Comparison of ENCODE assay signal across 34 cellular contexts in genomic region chr3:118488751-118489150, GRCh38.
"Had no signal": no experiment of that assay in that cellular context is flagged by ENCODE, and none has a peak within 500 bp of the region (broad histone marks: within the 10 kb centered on the region; RNA-seq: fewer than 3 reads in every experiment).

No MANE protein-coding gene starts in this region.

- H3K27me3 ChIP-seq: adrenal gland, body of pancreas, Peyer's patch had no signal

- H3K4me3 Mint-ChIP-seq: activated CD4-positive, alpha-beta memory T cell treated with anti-CD3 and anti-CD28 coated beads for 36 hours; activated naive CD4-positive, alpha-beta T cell treated with anti-CD3 and anti-CD28 coated beads for 36 hours; activated T-cell treated with anti-CD3 and anti-CD28 coated beads, Interleukin-2, amount 50 U/mL, for 4 hours; activated T-helper 1 cell treated with anti-CD3 and anti-CD28 coated beads, Interleukin-12 subunit alpha, Interleukin-12 subunit beta, Interleukin-2, Interleukin-4 antibody, amounts not matched to agents 30 ng/mL and 10 ng/mL and 1 ng/mL, durations not matched to agents 14 hours and 24 hours and 36 hours; WTC11 had no signal

- H3K27me3 Mint-ChIP-seq: activated CD4-positive, alpha-beta memory T cell treated with anti-CD3 and anti-CD28 coated beads for 36 hours had no signal

- ATAC-seq: activated CD4-positive, CD25-positive, alpha-beta regulatory T cell treated with anti-CD3 and anti-CD28 coated beads, Interleukin-2, amount 50 U/mL, for 24 hours; activated naive CD4-positive, alpha-beta T cell treated with anti-CD3 and anti-CD28 coated beads, Interleukin-2, amount 50 U/mL, for 72 hours; activated T-cell treated with anti-CD3 and anti-CD28 coated beads, Interleukin-2, amount 50 U/mL, for 4 hours; body of pancreas; PC-3; WTC11 had no signal

- H3K27ac ChIP-seq: adrenal gland, body of pancreas, Peyer's patch had no signal

- DNase-seq: activated CD4-positive, alpha-beta memory T cell treated with anti-CD3 and anti-CD28 coated beads for 36 hours; activated CD4-positive, alpha-beta T cell treated with anti-CD3 and anti-CD28 coated beads for 4 hours; activated CD4-positive, alpha-beta T cell treated with anti-CD3 and anti-CD28 coated beads, Interleukin-2, amount 50 U/mL, for 1 hour; activated CD8-positive, alpha-beta memory T cell treated with anti-CD3 and anti-CD28 coated beads, Interleukin-2, amount 50 U/mL, for 4 hours; activated gamma-delta T cell treated with Interleukin-2 at 50 U/mL for 16 hours; activated naive CD4-positive, alpha-beta T cell treated with anti-CD3 and anti-CD28 coated beads for 36 hours; activated T-cell treated with anti-CD3 and anti-CD28 coated beads for 4 hours; activated T-cell treated with anti-CD3 and anti-CD28 coated beads, Interleukin-2, amount 50 U/mL, for 4 hours; adrenal gland; body of pancreas; central memory CD4-positive, alpha-beta T cell; Kasumi-1; KG1; NCI-H1092 treated with DMSO at 0.1 percent for 48 hours; NCI-H1417; NCI-H146; NCI-H187; NCI-H2029 treated with DMSO at 0.1 percent for 48 hours; NCI-H2107; NCI-H2171; NCI-H510A; NCI-H526; NCI-H748 treated with DMSO at 0.1 percent for 48 hours; NK-92 treated with Interleukin-12 subunit alpha and Interleukin-12 subunit beta, amount 100 ng/mL, for 24 hours; PC-3; Peyer's patch; RPMI8226; SIG-M5; SW 1271; T1000 had no signal

- H3K27ac Mint-ChIP-seq: activated CD4-positive, alpha-beta memory T cell treated with anti-CD3 and anti-CD28 coated beads for 36 hours; activated naive CD4-positive, alpha-beta T cell treated with anti-CD3 and anti-CD28 coated beads for 36 hours; activated naive CD4-positive, alpha-beta T cell treated with anti-CD3 and anti-CD28 coated beads, Interleukin-2, amount 50 U/mL, for 72 hours; activated T-helper 1 cell treated with anti-CD3 and anti-CD28 coated beads, Interleukin-12 subunit alpha, Interleukin-12 subunit beta, Interleukin-2, Interleukin-4 antibody, amounts not matched to agents 30 ng/mL and 10 ng/mL and 1 ng/mL, durations not matched to agents 14 hours and 24 hours and 36 hours; WTC11 had no signal

- H3K9me3 ChIP-seq: adrenal gland, Peyer's patch had no signal

- H3K36me3 ChIP-seq: adrenal gland, Peyer's patch had no signal

- H3K4me1 ChIP-seq: adrenal gland, body of pancreas, Peyer's patch had no signal

- H3K4me3 ChIP-seq: adrenal gland, body of pancreas, Peyer's patch had no signal

- H3K36me3 Mint-ChIP-seq: activated CD4-positive, alpha-beta memory T cell treated with anti-CD3 and anti-CD28 coated beads for 36 hours; WTC11 had no signal
